In genomic region chr5:85515588-85515987, GRCh38 we compare ENCODE assay signal across 8 cellular contexts.
"Had no signal": no experiment of that assay in that cellular context is flagged by ENCODE, and none has a peak within 500 bp of the region (broad histone marks: within the 10 kb centered on the region; RNA-seq: fewer than 3 reads in every experiment).

No MANE protein-coding gene starts in this region.

- H3K4me3 ChIP-seq: HAP-1 had no signal

- H3K9me3 ChIP-seq: HAP-1 had no signal

- FAIRE-seq: HTR-8/SVneo had no signal

- H3K36me3 ChIP-seq: HAP-1 had no signal

- DNase-seq: GOT3, H7, HFFc6, Kasumi-1, KG1 had no signal

- H3K4me1 ChIP-seq: HAP-1 had no signal

- H3K27ac Mint-ChIP-seq: HFFc6 had no signal

- ATAC-seq: HCT116 had no signal

- H3K4me3 Mint-ChIP-seq: HFFc6 had no signal
